8 cellular contexts compared by ENCODE assay signal in genomic region chr9:87973791-87974292, GRCh38. TPM values are rescaled to one million over a fixed set of nuclear protein-coding genes. Genes with fewer than 3 reads are reported as not detected.
DNase-seq lines count a peak whose midpoint lies in the region; ATAC-seq, FAIRE-seq and TF ChIP-seq lines count a peak whose summit lies in the region.

No MANE protein-coding gene starts in this region.

- no peak for TF ChIP-seq RAD21 in A549 (conservative IDR thresholded peaks at IDR 0.05 in 1 of 2, IDR thresholded peaks at IDR 0.05 in 1 of 2)

- H3K4me3 ChIP-seq in A549 (peak overlapping the region; percentile 60), bronchial epithelial cell (ENCODE audit: low read depth, low read length) (peak overlapping the region; percentile 53), mucosa of descending colon (peak overlapping the region; percentile 45)

- H3K9me3 ChIP-seq in A549 (no peaks in the 10 kb centered on the region), mucosa of descending colon (no peaks in the 10 kb centered on the region)

- no peaks in the 10 kb centered on the region for H3K36me3 ChIP-seq in bronchial epithelial cell (ENCODE audit: control insufficient read depth, insufficient read depth, low read length)
- H3K36me3 ChIP-seq in mucosa of descending colon (ENCODE audit: low read depth): no peaks in the 10 kb centered on the region

- no peak for FAIRE-seq in A549 (lab: Jason Lieb, UNC)
- FAIRE-seq in bronchial epithelial cell (lab: Jason Lieb, UNC): no peak

- WGBS in A549 (ENCODE audit: missing lambda C conversion rate): 63% methylated on average over 18 of the region's 18 CpGs

- CTCF ChIA-PET in A549 (lab: Yijun Ruan, JAX): interaction anchor here (1.1 to 2.5 kb wide), 4 partner anchors 10 to 161 kb away, joined by 3 to 8 read pairs (median 6); no protein-coding TSS in a partner anchor

- DNase-seq in A549 (ENCODE audit: low read depth in 1 of 2, low spot score in 1 of 2) (no peak), bronchial epithelial cell (ENCODE audit: low read depth) (no peak), mucosa of descending colon (peak in 2 of 3 donors; percentile 48 to 55), glomerular visceral epithelial cell (ENCODE audit: extremely low spot score) (no peak), NCI-H2029 treated with DMSO at 0.1 percent for 48 hours (lab: John Stamatoyannopoulos, UW) (no peak), DMS153 (lab: John Stamatoyannopoulos, UW) (no peak), UCSD-AML1 (lab: John Stamatoyannopoulos, UW; ENCODE audit: unreplicated experiment) (no peak)

- peak overlapping the region; percentile 65 to 89 for H3K27ac ChIP-seq in A549

- H3K27me3 ChIP-seq in bronchial epithelial cell (ENCODE audit: control insufficient read depth, insufficient read depth, low read length): no peaks in the 10 kb centered on the region

- TF ChIP-seq CTCF in A549 (IDR thresholded peaks at IDR 0.05): no peak
- TF ChIP-seq CTCF in bronchial epithelial cell (IDR thresholded peaks at IDR 0.05; ENCODE audit: insufficient read depth, low read length, severe bottlenecking): no peak
- no peak for TF ChIP-seq CTCF in mucosa of descending colon (IDR thresholded peaks at IDR 0.05)

- peak; percentile 22 to 27; a peak in 4 of 6 replicates for ATAC-seq in A549
- ATAC-seq in HG03103 (IDR thresholded peaks at IDR 0.05; ENCODE audit: low read depth, unreplicated experiment): peak; percentile 5
- ATAC-seq in mucosa of descending colon: no peak

- POLR2A ChIA-PET in A549 (lab: Yijun Ruan, JAX): interaction anchor here (1.2 to 1.3 kb wide), 2 partner anchors 103 to 247 kb away, joined by 5 to 10 read pairs; partner anchors contain the start of gene CTSL

- H3K4me2 ChIP-seq in A549: peak overlapping the region; percentile 86

- peaks cover 10% of the 10 kb centered on the region for H3K4me1 ChIP-seq in A549
- H3K4me1 ChIP-seq in mucosa of descending colon (ENCODE audit: low read depth): peaks cover 4% of the 10 kb centered on the region

- TF ChIP-seq EP300 in A549 (IDR thresholded peaks at IDR 0.05): no peak

- no peak for TF ChIP-seq POLR2A in A549 (IDR thresholded peaks at IDR 0.05; ENCODE audit: low read length)

- intact Hi-C loops in mucosa of descending colon (cut with DNase I, micrococcal nuclease): no loop called here

TF ChIP-seq in A549, 52 proteins besides CTCF, POLR2A, EP300 and RAD21:
- TF ChIP-seq HEYL (CRISPR knock-in tag; IDR thresholded peaks at IDR 0.05): no peak
- TF ChIP-seq PHF8 (IDR thresholded peaks at IDR 0.05; ENCODE audit: borderline replicate concordance, low read depth): no peak
- TF ChIP-seq CHD4 (IDR thresholded peaks at IDR 0.05; ENCODE audit: borderline replicate concordance): no peak
- TF ChIP-seq RARB (CRISPR knock-in tag; IDR thresholded peaks at IDR 0.05): no peak
- no peak for TF ChIP-seq TP53 (CRISPR knock-in tag; IDR thresholded peaks at IDR 0.05)
- TF ChIP-seq, protein P1, sequence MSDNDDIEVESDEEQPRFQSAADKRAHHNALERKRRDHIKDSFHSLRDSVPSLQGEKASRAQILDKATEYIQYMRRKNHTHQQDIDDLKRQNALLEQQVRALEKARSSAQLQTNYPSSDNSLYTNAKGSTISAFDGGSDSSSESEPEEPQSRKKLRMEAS (IDR thresholded peaks at IDR 0.05): no peak
- TF ChIP-seq HOXB5 (CRISPR knock-in tag; IDR thresholded peaks at IDR 0.05): no peak
- TF ChIP-seq TFCP2L1 (CRISPR knock-in tag; IDR thresholded peaks at IDR 0.05): no peak
- TF ChIP-seq HDAC2 (IDR thresholded peaks at IDR 0.05): no peak
- no peak for TF ChIP-seq ZNF302 (CRISPR knock-in tag; IDR thresholded peaks at IDR 0.05)
- TF ChIP-seq, protein P2, sequence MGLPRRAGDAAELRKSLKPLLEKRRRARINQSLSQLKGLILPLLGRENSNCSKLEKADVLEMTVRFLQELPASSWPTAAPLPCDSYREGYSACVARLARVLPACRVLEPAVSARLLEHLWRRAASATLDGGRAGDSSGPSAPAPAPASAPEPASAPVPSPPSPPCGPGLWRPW (IDR thresholded peaks at IDR 0.05): no peak
- TF ChIP-seq PBX3 (IDR thresholded peaks at IDR 0.05): no peak
- no peak for TF ChIP-seq KDM1A (IDR thresholded peaks at IDR 0.05; ENCODE audit: low read depth)
- TF ChIP-seq NPAS2 (CRISPR knock-in tag; IDR thresholded peaks at IDR 0.05; ENCODE audit: borderline replicate concordance): no peak
- no peak for TF ChIP-seq POLR2AphosphoS2 (conservative IDR thresholded peaks at IDR 0.05; ENCODE audit: low read length)
- no peak for TF ChIP-seq CBX8 (IDR thresholded peaks at IDR 0.05)

RNA-seq across cellular contexts. Expression of gene CDK20, which starts 0.5 kb away (rescaled TPM):
- polyA plus RNA-seq in A549 (2011; rRNA removed): 7.8 and 9.7 TPM in 2 replicates
- polyA plus RNA-seq in A549 (2012; cell fraction: cytosol; rRNA removed): 13.0 and 13.4 TPM in 2 replicates
- 17.4 and 22.7 TPM in 2 replicates for polyA plus RNA-seq in A549 (2012; cell fraction: nucleus; rRNA removed)
- polyA plus RNA-seq in A549 (2017; fragmentation: RNase III; extraction: RNeasy Plus Mini Kit Qiagen cat#74134 plus additional on column Dnase treatment): 9.0 to 10.3 TPM (median 10.3 TPM) in 3 replicates
- 7.1 and 8.3 TPM in 2 replicates for polyA minus RNA-seq in A549 (2011; rRNA and poly(A)+ RNA removed)
- total RNA-seq in bronchial epithelial cell: 1.0 and 1.6 TPM in 2 replicates
- 10 to 100 TPM in 2 of 3 donors, 1 to 10 TPM in 1; 6.8 to 15.0 (median 14.2) TPM for total RNA-seq in mucosa of descending colon

RNA-seq across cellular contexts. Expression of gene SPATA31C1, which starts 56.1 kb away (rescaled TPM):
- not detected in 2 replicates for polyA plus RNA-seq in A549 (2011; rRNA removed)
- not detected in 2 replicates for polyA plus RNA-seq in A549 (2012; cell fraction: cytosol; rRNA removed)
- polyA plus RNA-seq in A549 (2012; cell fraction: nucleus; rRNA removed): not detected in 2 replicates
- polyA plus RNA-seq in A549 (2017; fragmentation: RNase III; extraction: RNeasy Plus Mini Kit Qiagen cat#74134 plus additional on column Dnase treatment): not detected in 3 replicates
- not detected in 2 replicates for polyA minus RNA-seq in A549 (2011; rRNA and poly(A)+ RNA removed)
- total RNA-seq in bronchial epithelial cell: not detected in 2 replicates
- not detected for total RNA-seq in mucosa of descending colon

Comparison
In these comparisons a context has a peak if more than half of its experiments do, and no peak if none do; other contexts are left out.
1. DNase-seq: peak in mucosa of descending colon (2 of 3); none in A549 (0 of 2), bronchial epithelial cell (single experiment), glomerular visceral epithelial cell (single experiment), NCI-H2029 treated with DMSO at 0.1 percent for 48 hours (single experiment), DMS153 (single experiment) and UCSD-AML1 (single experiment).
2. Peak in every context shown above with its lines, with median percentiles within 50 percentile points of each other: H3K4me3 ChIP-seq.